In the genomic region with DNA sequence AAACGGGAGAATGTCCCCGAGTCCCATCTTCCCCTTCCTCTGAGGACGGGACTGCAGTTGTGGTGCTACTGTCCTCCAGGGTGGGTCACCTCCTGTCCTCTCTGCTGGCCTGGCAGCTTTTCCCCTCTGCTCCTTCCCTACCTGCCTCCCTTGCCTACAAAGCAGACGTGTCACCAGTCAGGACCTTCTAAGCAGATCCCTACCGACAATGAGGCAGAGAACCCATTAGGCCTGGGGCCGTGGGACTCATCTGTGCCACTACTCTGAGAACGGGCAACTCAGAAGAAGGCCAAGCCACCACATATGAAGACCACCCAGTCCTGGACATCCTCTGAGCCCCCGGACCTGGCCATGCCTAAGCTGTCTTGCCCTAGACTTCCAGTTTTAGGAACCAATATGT, we compare ENCODE assay signal across 1 cellular context.
TF ChIP-seq lines count a peak whose summit lies in the region.

No MANE protein-coding gene starts in this region.

TF ChIP-seq in GM23338, 12 proteins besides CTCF, POLR2A, EP300 and RAD21 (continued from another document):
- TF ChIP-seq, protein P1, sequence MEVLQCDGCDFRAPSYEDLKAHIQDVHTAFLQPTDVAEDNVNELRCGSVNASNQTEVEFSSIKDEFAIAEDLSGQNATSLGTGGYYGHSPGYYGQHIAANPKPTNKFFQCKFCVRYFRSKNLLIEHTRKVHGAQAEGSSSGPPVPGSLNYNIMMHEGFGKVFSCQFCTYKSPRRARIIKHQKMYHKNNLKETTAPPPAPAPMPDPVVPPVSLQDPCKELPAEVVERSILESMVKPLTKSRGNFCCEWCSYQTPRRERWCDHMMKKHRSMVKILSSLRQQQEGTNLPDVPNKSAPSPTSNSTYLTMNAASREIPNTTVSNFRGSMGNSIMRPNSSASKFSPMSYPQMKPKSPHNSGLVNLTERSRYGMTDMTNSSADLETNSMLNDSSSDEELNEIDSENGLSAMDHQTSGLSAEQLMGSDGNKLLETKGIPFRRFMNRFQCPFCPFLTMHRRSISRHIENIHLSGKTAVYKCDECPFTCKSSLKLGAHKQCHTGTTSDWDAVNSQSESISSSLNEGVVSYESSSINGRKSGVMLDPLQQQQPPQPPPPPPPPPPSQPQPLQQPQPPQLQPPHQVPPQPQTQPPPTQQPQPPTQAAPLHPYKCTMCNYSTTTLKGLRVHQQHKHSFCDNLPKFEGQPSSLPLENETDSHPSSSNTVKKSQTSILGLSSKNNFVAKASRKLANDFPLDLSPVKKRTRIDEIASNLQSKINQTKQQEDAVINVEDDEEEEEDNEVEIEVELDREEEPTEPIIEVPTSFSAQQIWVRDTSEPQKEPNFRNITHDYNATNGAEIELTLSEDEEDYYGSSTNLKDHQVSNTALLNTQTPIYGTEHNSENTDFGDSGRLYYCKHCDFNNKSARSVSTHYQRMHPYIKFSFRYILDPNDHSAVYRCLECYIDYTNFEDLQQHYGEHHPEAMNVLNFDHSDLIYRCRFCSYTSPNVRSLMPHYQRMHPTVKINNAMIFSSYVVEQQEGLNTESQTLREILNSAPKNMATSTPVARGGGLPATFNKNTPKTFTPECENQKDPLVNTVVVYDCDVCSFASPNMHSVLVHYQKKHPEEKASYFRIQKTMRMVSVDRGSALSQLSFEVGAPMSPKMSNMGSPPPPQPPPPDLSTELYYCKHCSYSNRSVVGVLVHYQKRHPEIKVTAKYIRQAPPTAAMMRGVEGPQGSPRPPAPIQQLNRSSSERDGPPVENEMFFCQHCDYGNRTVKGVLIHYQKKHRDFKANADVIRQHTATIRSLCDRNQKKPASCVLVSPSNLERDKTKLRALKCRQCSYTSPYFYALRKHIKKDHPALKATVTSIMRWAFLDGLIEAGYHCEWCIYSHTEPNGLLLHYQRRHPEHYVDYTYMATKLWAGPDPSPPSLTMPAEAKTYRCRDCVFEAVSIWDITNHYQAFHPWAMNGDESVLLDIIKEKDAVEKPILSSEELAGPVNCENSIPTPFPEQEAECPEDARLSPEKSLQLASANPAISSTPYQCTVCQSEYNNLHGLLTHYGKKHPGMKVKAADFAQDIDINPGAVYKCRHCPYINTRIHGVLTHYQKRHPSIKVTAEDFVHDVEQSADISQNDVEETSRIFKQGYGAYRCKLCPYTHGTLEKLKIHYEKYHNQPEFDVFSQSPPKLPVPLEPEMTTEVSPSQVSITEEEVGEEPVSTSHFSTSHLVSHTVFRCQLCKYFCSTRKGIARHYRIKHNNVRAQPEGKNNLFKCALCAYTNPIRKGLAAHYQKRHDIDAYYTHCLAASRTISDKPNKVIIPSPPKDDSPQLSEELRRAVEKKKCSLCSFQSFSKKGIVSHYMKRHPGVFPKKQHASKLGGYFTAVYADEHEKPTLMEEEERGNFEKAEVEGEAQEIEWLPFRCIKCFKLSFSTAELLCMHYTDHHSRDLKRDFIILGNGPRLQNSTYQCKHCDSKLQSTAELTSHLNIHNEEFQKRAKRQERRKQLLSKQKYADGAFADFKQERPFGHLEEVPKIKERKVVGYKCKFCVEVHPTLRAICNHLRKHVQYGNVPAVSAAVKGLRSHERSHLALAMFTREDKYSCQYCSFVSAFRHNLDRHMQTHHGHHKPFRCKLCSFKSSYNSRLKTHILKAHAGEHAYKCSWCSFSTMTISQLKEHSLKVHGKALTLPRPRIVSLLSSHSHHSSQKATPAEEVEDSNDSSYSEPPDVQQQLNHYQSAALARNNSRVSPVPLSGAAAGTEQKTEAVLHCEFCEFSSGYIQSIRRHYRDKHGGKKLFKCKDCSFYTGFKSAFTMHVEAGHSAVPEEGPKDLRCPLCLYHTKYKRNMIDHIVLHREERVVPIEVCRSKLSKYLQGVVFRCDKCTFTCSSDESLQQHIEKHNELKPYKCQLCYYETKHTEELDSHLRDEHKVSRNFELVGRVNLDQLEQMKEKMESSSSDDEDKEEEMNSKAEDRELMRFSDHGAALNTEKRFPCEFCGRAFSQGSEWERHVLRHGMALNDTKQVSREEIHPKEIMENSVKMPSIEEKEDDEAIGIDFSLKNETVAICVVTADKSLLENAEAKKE (CRISPR knock-in tag; IDR thresholded peaks at IDR 0.05): no peak
- TF ChIP-seq ZNF331 (CRISPR knock-in tag; IDR thresholded peaks at IDR 0.05; ENCODE audit: low read depth) (no peak), EZH2phosphoT487 (IDR thresholded peaks at IDR 0.05; ENCODE audit: unreplicated experiment) (no peak)
